Comparison of ENCODE assay signal across 10 cellular contexts in genomic region chr6:108518714-108519576, GRCh38. TPM values are rescaled to one million over a fixed set of nuclear protein-coding genes. Genes with fewer than 3 reads are reported as not detected.
DNase-seq lines count a peak whose midpoint lies in the region; ATAC-seq and TF ChIP-seq lines count a peak whose summit lies in the region.
"Had no signal": no experiment of that assay in that cellular context is flagged by ENCODE, and none has a peak within 500 bp of the region (broad histone marks: within the 10 kb centered on the region; RNA-seq: fewer than 3 reads in every experiment).

No MANE protein-coding gene starts in this region.

- no peak overlapping the region for H3K4me3 Mint-ChIP-seq in T-helper 2 cell treated with Interferon-gamma antibody and Interleukin-4, amounts not matched to agents 5 μg/mL and 100 μg/mL, for 36 hours
- H3K4me3 Mint-ChIP-seq: activated B cell treated with CpG ODN at 0.5 μM for 24 hours, memory B cell had no signal

- no peaks in the 10 kb centered on the region for H3K4me1 Mint-ChIP-seq in T-helper 2 cell treated with Interferon-gamma antibody and Interleukin-4, amounts not matched to agents 5 μg/mL and 100 μg/mL, for 36 hours (ENCODE audit: low read depth)
- H3K4me1 Mint-ChIP-seq: activated B cell treated with CpG ODN at 0.5 μM for 24 hours, memory B cell had no signal

- H3K4me3 ChIP-seq in left ventricle myocardium inferior (no peak overlapping the region), epithelial cell of esophagus (ENCODE audit: low read length) (no peak overlapping the region), esophagus muscularis mucosa (no peak overlapping the region)

- H3K27me3 Mint-ChIP-seq in T-helper 2 cell treated with Interferon-gamma antibody and Interleukin-4, amounts not matched to agents 5 μg/mL and 100 μg/mL, for 36 hours (ENCODE audit: low read depth) = peaks cover 3% of the 10 kb centered on the region
- H3K27me3 Mint-ChIP-seq: activated B cell treated with CpG ODN at 0.5 μM for 24 hours, memory B cell had no signal

- H3K27ac ChIP-seq in left ventricle myocardium inferior (replicated peaks) (no peak overlapping the region), esophagus muscularis mucosa (replicated peaks in 1 of 4) (no peak overlapping the region)

- no peak for TF ChIP-seq EP300 in esophagus muscularis mucosa (IDR thresholded peaks at IDR 0.05)

- no peaks in the 10 kb centered on the region for H3K9me3 ChIP-seq in left ventricle myocardium inferior (replicated peaks)
- H3K9me3 ChIP-seq in esophagus muscularis mucosa = no peaks in the 10 kb centered on the region

- H3K9me3 Mint-ChIP-seq in T-helper 2 cell treated with Interferon-gamma antibody and Interleukin-4, amounts not matched to agents 5 μg/mL and 100 μg/mL, for 36 hours = no peaks in the 10 kb centered on the region
- H3K9me3 Mint-ChIP-seq: activated B cell treated with CpG ODN at 0.5 μM for 24 hours, memory B cell had no signal

- peaks cover 27% of the 10 kb centered on the region for H3K36me3 ChIP-seq in left ventricle myocardium inferior
- H3K36me3 ChIP-seq in esophagus muscularis mucosa = peaks cover 0 to 17% (median 8%) of the 10 kb centered on the region in 4 donors

- H3K36me3 Mint-ChIP-seq in T-helper 2 cell treated with Interferon-gamma antibody and Interleukin-4, amounts not matched to agents 5 μg/mL and 100 μg/mL, for 36 hours (ENCODE audit: low read depth) = no peaks in the 10 kb centered on the region

- H3K27ac Mint-ChIP-seq in T-helper 2 cell treated with Interferon-gamma antibody and Interleukin-4, amounts not matched to agents 5 μg/mL and 100 μg/mL, for 36 hours = no peak overlapping the region
- H3K27ac Mint-ChIP-seq: activated B cell treated with CpG ODN at 0.5 μM for 24 hours, memory B cell had no signal

- ATAC-seq in left ventricle myocardium superior (no peak), Right ventricle myocardium superior (ENCODE audit: poor library complexity) (no peak)

- DNase-seq in left ventricle myocardium inferior (no peak), left ventricle myocardium superior (no peak), NCI-H774 (lab: John Stamatoyannopoulos, UW) (peak; percentile 32), epithelial cell of esophagus (ENCODE audit: low read depth) (peak; percentile 46), esophagus muscularis mucosa (ENCODE audit: extremely low spot score) (no peak), NCI-H524 treated with DMSO at 0.1 percent for 48 hours (lab: John Stamatoyannopoulos, UW) (no peak), Right ventricle myocardium superior (no peak)
- no peak for DNase-seq in T-helper 2 cell treated with Interferon-gamma antibody and Interleukin-4, amounts not matched to agents 5 μg/mL and 100 μg/mL, for 36 hours (ENCODE audit: low spot score)
- DNase-seq: activated B cell treated with CpG ODN at 0.5 μM for 24 hours had no signal

- H3K27me3 ChIP-seq in left ventricle myocardium inferior (ENCODE audit: low read depth) (no peaks in the 10 kb centered on the region), esophagus muscularis mucosa (no peaks in the 10 kb centered on the region)

- intact Hi-C loops in left ventricle myocardium inferior (cut with micrococcal nuclease) (no loop called here), left ventricle myocardium superior (cut with micrococcal nuclease) (no loop called here), esophagus muscularis mucosa (cut with DNase I) (no loop called here), Right ventricle myocardium superior (cut with DNase I) (no loop called here)

- 85% methylated on average over 5 of the region's 5 CpGs for WGBS in esophagus muscularis mucosa

- TF ChIP-seq CTCF in left ventricle myocardium inferior (IDR thresholded peaks at IDR 0.05; ENCODE audit: borderline replicate concordance) (peak; percentile 39), epithelial cell of esophagus (IDR thresholded peaks at IDR 0.05; ENCODE audit: insufficient read depth, low read depth, low read length, missing control alignments) (peak; percentile 68), esophagus muscularis mucosa (IDR thresholded peaks at IDR 0.05) (peak in 1 of 3 experiments; percentile 19)

- H3K4me1 ChIP-seq in left ventricle myocardium inferior (no peaks in the 10 kb centered on the region), esophagus muscularis mucosa (no peaks in the 10 kb centered on the region)

- no peak for TF ChIP-seq POLR2A in esophagus muscularis mucosa (IDR thresholded peaks at IDR 0.05; ENCODE audit: low read depth)

RNA-seq across cellular contexts. Expression of gene FOXO3, which starts 41.8 kb away (rescaled TPM):
- total RNA-seq in left ventricle myocardium inferior (34.8 TPM), left ventricle myocardium superior (29.5 TPM), esophagus muscularis mucosa (100 to 1,000 TPM in 3 of 4 donors, 10 to 100 TPM in 1; 92.2 to 154 (median 122) TPM), Right ventricle myocardium superior (32.4 TPM)

Comparison
In these comparisons a context has a peak if more than half of its experiments do, and no peak if none do; other contexts are left out.
1. DNase-seq: peak in NCI-H774 (single experiment) and epithelial cell of esophagus (single experiment); none in left ventricle myocardium inferior (single experiment), left ventricle myocardium superior (single experiment), esophagus muscularis mucosa (single experiment), T-helper 2 cell treated with Interferon-gamma antibody and Interleukin-4, amounts not matched to agents 5 μg/mL and 100 μg/mL, for 36 hours (single experiment), NCI-H524 treated with DMSO at 0.1 percent for 48 hours (single experiment) and Right ventricle myocardium superior (single experiment).